ENCODE assay signal across 7 cellular contexts in genomic region chr17:18093616-18094408, GRCh38. TPM values are rescaled to one million over a fixed set of nuclear protein-coding genes. Genes with fewer than 3 reads are reported as not detected.
DNase-seq lines count a peak whose midpoint lies in the region; ATAC-seq and TF ChIP-seq lines count a peak whose summit lies in the region.

No MANE protein-coding gene starts in this region.

- intact Hi-C loops in adrenal gland (cut with DNase I), result no loop called here

- WGBS in adrenal gland, 4 donors, result 68 to 79% (median 72%) methylated on average over 14 to 15 of the region's 15 CpGs

- ATAC-seq in HG02642 (IDR thresholded peaks at IDR 0.05; ENCODE audit: poor library complexity, unreplicated experiment) (no peak), HG03565 (IDR thresholded peaks at IDR 0.05; ENCODE audit: unreplicated experiment) (no peak)

- H3K4me2 ChIP-seq in KMS-11, result no peak overlapping the region

- H2AFZ ChIP-seq in KMS-11 (ENCODE audit: low read depth), result no peak overlapping the region

- H3K27ac ChIP-seq in KMS-11 (no peak overlapping the region), adrenal gland (no peak overlapping the region)

- no peaks in the 10 kb centered on the region for H3K9me3 ChIP-seq in adrenal gland (replicated peaks in 1 of 3)

- H3K36me3 ChIP-seq in KMS-11 (ENCODE audit: insufficient read depth) (no peaks in the 10 kb centered on the region), adrenal gland (replicated peaks in 1 of 2) (peaks cover 0 to 46% of the 10 kb centered on the region in 2 donors), kidney epithelial cell (ENCODE audit: control insufficient read depth, insufficient read depth, low read length) (peaks cover 3% of the 10 kb centered on the region)

- no peak overlapping the region for H3K9ac ChIP-seq in KMS-11

- TF ChIP-seq CTCF in KMS-11 (conservative IDR thresholded peaks at IDR 0.05; ENCODE audit: low read depth, low read length) (0 out of 2 replicates have a peak, but pooled peaks have one; percentile 17), adrenal gland (IDR thresholded peaks at IDR 0.05) (peak in 3 of 6 experiments; percentile 37 to 45 (median 38)), kidney epithelial cell (IDR thresholded peaks at IDR 0.05; ENCODE audit: insufficient read depth, low read length, poor library complexity, severe bottlenecking) (peak; percentile 51)

- DNase-seq in GM03348 (ENCODE audit: low spot score), result peak; percentile 56
- DNase-seq in adrenal gland, result peak in 6 of 7 donors; percentile 81 to 91 (median 86)
- DNase-seq in kidney epithelial cell (ENCODE audit: low read depth), result no peak
- no peak for DNase-seq in dedifferentiated amniotic fluid mesenchymal stem cell (ENCODE audit: extremely low spot score)

- H3K4me3 ChIP-seq in KMS-11 (IDR thresholded peaks at IDR 0.05; ENCODE audit: insufficient read depth, low read depth, low read length) (no peak overlapping the region), adrenal gland (no peak overlapping the region), kidney epithelial cell (ENCODE audit: low read depth, low read length) (no peak overlapping the region)

- peaks cover 6% of the 10 kb centered on the region; the same call in 1 of the 2 replicates for H3K79me2 ChIP-seq in KMS-11 (ENCODE audit: insufficient read depth, low read depth)

- H3K4me1 ChIP-seq in KMS-11 (ENCODE audit: low read depth, poor library complexity, severe bottlenecking), result no peaks in the 10 kb centered on the region
- peaks cover 2 to 6% of the 10 kb centered on the region in 2 donors for H3K4me1 ChIP-seq in adrenal gland (replicated peaks in 1 of 2)

- no peaks in the 10 kb centered on the region for H3K27me3 ChIP-seq in KMS-11 (ENCODE audit: insufficient read depth, low read depth)
- no peaks in the 10 kb centered on the region for H3K27me3 ChIP-seq in adrenal gland
- H3K27me3 ChIP-seq in kidney epithelial cell (ENCODE audit: control insufficient read depth, insufficient read depth, low read length), result no peaks in the 10 kb centered on the region

- H4K20me1 ChIP-seq in KMS-11 (ENCODE audit: insufficient read depth), result no peaks in the 10 kb centered on the region

- TF ChIP-seq POLR2A in adrenal gland (IDR thresholded peaks at IDR 0.05), result no peak

RNA-seq across cellular contexts. Expression of gene DRG2, which starts 6.1 kb away (rescaled TPM):
- total RNA-seq in adrenal gland, result 10 to 100 TPM; 34.9 to 81.4 (median 43.5) TPM
- 10 to 100 TPM; 17.1 to 97.1 (median 69.0) TPM for polyA plus RNA-seq in adrenal gland
- 40.0 and 42.5 TPM in 2 replicates for total RNA-seq in kidney epithelial cell

RNA-seq across cellular contexts. Expression of gene MYO15A, which starts 14.7 kb away (rescaled TPM):
- total RNA-seq in adrenal gland (1 to 10 TPM in 1 of 8 donors, under 1 TPM in 5, not detected in 2; 0.44 to 1.0 (median 0.88) TPM), kidney epithelial cell (0.21 and 0.33 TPM in 2 replicates)
- polyA plus RNA-seq in adrenal gland, result 1 to 10 TPM in 2 of 3 donors, under 1 TPM in 1; 0.57 to 3.5 (median 2.2) TPM

RNA-seq across cellular contexts. Expression of gene GID4, which starts 54.6 kb away (rescaled TPM):
- total RNA-seq in adrenal gland, result 10 to 100 TPM in 5 of 8 donors, 1 to 10 TPM in 3; 6.3 to 16.7 (median 11.7) TPM
- polyA plus RNA-seq in adrenal gland, result 10 to 100 TPM in 1 of 3 donors, 1 to 10 TPM in 2; 4.2 to 10.5 (median 4.3) TPM
- 6.2 and 8.6 TPM in 2 replicates for total RNA-seq in kidney epithelial cell

RNA-seq across cellular contexts. Expression of gene ATPAF2, which starts 54.8 kb away (rescaled TPM):
- total RNA-seq in adrenal gland (10 to 100 TPM; 32.5 to 68.6 (median 40.7) TPM), kidney epithelial cell (31.3 and 32.3 TPM in 2 replicates)
- polyA plus RNA-seq in adrenal gland, result 10 to 100 TPM; 48.9 to 57.8 (median 51.2) TPM

Comparison
In these comparisons a context has a peak if more than half of its experiments do, and no peak if none do; other contexts are left out.
1. DNase-seq: peak in GM03348 (single experiment) and adrenal gland (6 of 7); none in kidney epithelial cell (single experiment) and dedifferentiated amniotic fluid mesenchymal stem cell (single experiment).